In genomic region chr17:1203111-1203966, GRCh38 we compare ENCODE assay signal across 8 cellular contexts. TPM values are rescaled to one million over a fixed set of nuclear protein-coding genes. Genes with fewer than 3 reads are reported as not detected.
DNase-seq lines count a peak whose midpoint lies in the region; ATAC-seq and TF ChIP-seq lines count a peak whose summit lies in the region.

No MANE protein-coding gene starts in this region.

- peak overlapping the region in 10 of 11 experiments; percentile 10 to 97 (median 92); a peak in 15 of 22 replicates for H3K4me2 ChIP-seq in BLaER1 treated with 17β-estradiol and CSF1 and Interleukin-3, amounts not matched to agents 10 nM and 100 nM

- peaks cover 32 to 95% (median 73%) of the 10 kb centered on the region in 10 experiments for H3K4me1 ChIP-seq in BLaER1 treated with 17β-estradiol and CSF1 and Interleukin-3, amounts not matched to agents 10 nM and 100 nM
- peaks cover 2 to 22% (median 18%) of the 10 kb centered on the region in 4 donors for H3K4me1 ChIP-seq in esophagus muscularis mucosa
- H3K4me1 ChIP-seq in naive thymus-derived CD4-positive, alpha-beta T cell (ENCODE audit: control insufficient read depth in 2 of 2, insufficient read depth in 2 of 2, low read length in 2 of 2): peaks cover 13 to 43% of the 10 kb centered on the region in 2 donors
- H3K4me1 ChIP-seq in thyroid gland: peaks cover 0 to 6% of the 10 kb centered on the region in 2 donors

- H3K36me3 Mint-ChIP-seq in naive thymus-derived CD4-positive, alpha-beta T cell: no peaks in the 10 kb centered on the region

- ATAC-seq in naive thymus-derived CD4-positive, alpha-beta T cell: peak; percentile 89

- H3K27ac Mint-ChIP-seq in naive thymus-derived CD4-positive, alpha-beta T cell: no peak overlapping the region

- H3K4me3 ChIP-seq in BLaER1 treated with 17β-estradiol and CSF1 and Interleukin-3, amounts not matched to agents 10 nM and 100 nM: peak overlapping the region in 2 of 10 experiments; percentile 8 to 39; a peak in 3 of 20 replicates
- peak overlapping the region; percentile 61 to 65 (median 64) for H3K4me3 ChIP-seq in esophagus muscularis mucosa
- no peak overlapping the region for H3K4me3 ChIP-seq in naive thymus-derived CD4-positive, alpha-beta T cell (ENCODE audit: low read length)
- H3K4me3 ChIP-seq in thyroid gland (replicated peaks in 1 of 3): peak overlapping the region in 2 of 3 donors; percentile 29 to 30

- peaks cover 0 to 24% (median 0%) of the 10 kb centered on the region in 11 experiments; a peak in 7 of 22 replicates for H4K20me1 ChIP-seq in BLaER1 treated with 17β-estradiol and CSF1 and Interleukin-3, amounts not matched to agents 10 nM and 100 nM

- intact Hi-C loops in esophagus muscularis mucosa (cut with DNase I) (no loop called here), thyroid gland (cut with DNase I) (no loop called here)
- intact Hi-C loops in naive thymus-derived CD4-positive, alpha-beta T cell (cut with micrococcal nuclease): loop anchor here in 1 of 2 donors (2.0 to 5.0 kb wide), 2 partner anchors 23 to 81 kb away; no protein-coding TSS in a partner anchor

- H3K27me3 ChIP-seq in BLaER1 treated with 17β-estradiol and CSF1 and Interleukin-3, amounts not matched to agents 10 nM and 100 nM: peaks cover 0 to 22% (median 0%) of the 10 kb centered on the region in 11 experiments; a peak in 5 of 22 replicates
- H3K27me3 ChIP-seq in esophagus muscularis mucosa (no peaks in the 10 kb centered on the region), thyroid gland (no peaks in the 10 kb centered on the region)
- H3K27me3 ChIP-seq in naive thymus-derived CD4-positive, alpha-beta T cell (ENCODE audit: control insufficient read depth in 2 of 2, insufficient read depth in 2 of 2, low read length in 2 of 2): no peaks in the 10 kb centered on the region

- TF ChIP-seq CTCF in LNCAP (IDR thresholded peaks at IDR 0.05) (peak; percentile 19; the same call in 1 of the 2 replicates), esophagus muscularis mucosa (IDR thresholded peaks at IDR 0.05) (peak in 2 of 3 experiments; percentile 16 to 33), thyroid gland (IDR thresholded peaks at IDR 0.05) (no peak)

- H3K27ac ChIP-seq in BLaER1 treated with 17β-estradiol and CSF1 and Interleukin-3, amounts not matched to agents 10 nM and 100 nM: peak overlapping the region in 7 of 11 experiments; percentile 13 to 99 (median 48); a peak in 8 of 22 replicates
- H3K27ac ChIP-seq in esophagus muscularis mucosa (replicated peaks in 1 of 4) (peak overlapping the region; percentile 61 to 83 (median 78)), thyroid gland (no peak overlapping the region)
- H3K27ac ChIP-seq in naive thymus-derived CD4-positive, alpha-beta T cell (ENCODE audit: low read depth, low read length): no peak overlapping the region

- no peak for TF ChIP-seq EP300 in esophagus muscularis mucosa (IDR thresholded peaks at IDR 0.05)

- no peak for TF ChIP-seq POLR2A in esophagus muscularis mucosa (IDR thresholded peaks at IDR 0.05; ENCODE audit: low read depth)
- TF ChIP-seq POLR2A in thyroid gland (IDR thresholded peaks at IDR 0.05): no peak

- H3K9me3 ChIP-seq in BLaER1 treated with 17β-estradiol and CSF1 and Interleukin-3, amounts not matched to agents 10 nM and 100 nM (replicated peaks in 1 of 11): peaks cover 6 to 19% (median 12%) of the 10 kb centered on the region in 11 experiments; a peak in 20 of 22 replicates
- no peaks in the 10 kb centered on the region for H3K9me3 ChIP-seq in esophagus muscularis mucosa
- no peaks in the 10 kb centered on the region for H3K9me3 ChIP-seq in naive thymus-derived CD4-positive, alpha-beta T cell (ENCODE audit: control insufficient read depth in 2 of 3, low read length in 3 of 3)
- H3K9me3 ChIP-seq in thyroid gland: no peaks in the 10 kb centered on the region

- peaks cover 0 to 16% (median 0%) of the 10 kb centered on the region in 11 experiments; a peak in 10 of 22 replicates for H3K36me3 ChIP-seq in BLaER1 treated with 17β-estradiol and CSF1 and Interleukin-3, amounts not matched to agents 10 nM and 100 nM
- no peaks in the 10 kb centered on the region for H3K36me3 ChIP-seq in esophagus muscularis mucosa
- no peaks in the 10 kb centered on the region for H3K36me3 ChIP-seq in naive thymus-derived CD4-positive, alpha-beta T cell (ENCODE audit: control insufficient read depth in 2 of 3, insufficient read depth in 3 of 3, low read length in 3 of 3)
- no peaks in the 10 kb centered on the region for H3K36me3 ChIP-seq in thyroid gland

- peaks cover 25 to 34% (median 29%) of the 10 kb centered on the region in 7 donors for H3K4me1 Mint-ChIP-seq in naive thymus-derived CD4-positive, alpha-beta T cell

- WGBS in esophagus muscularis mucosa: 17% methylated on average over 6 of the region's 91 CpGs
- WGBS in thyroid gland, 2 donors: 21 to 28% methylated on average over 17 to 19 of the region's 91 CpGs

- H3K4me3 Mint-ChIP-seq in naive thymus-derived CD4-positive, alpha-beta T cell: peak overlapping the region in 4 of 10 donors; percentile 11 to 76 (median 12)

- POLR2A ChIA-PET in naive thymus-derived CD4-positive, alpha-beta T cell (lab: Charles Lee): no interaction called here

- H3K9me3 Mint-ChIP-seq in naive thymus-derived CD4-positive, alpha-beta T cell: peaks cover 0 to 2% (median 0%) of the 10 kb centered on the region in 11 donors

- CTCF ChIA-PET in naive thymus-derived CD4-positive, alpha-beta T cell (lab: Charles Lee): interaction anchor here (0.7 kb wide), 1 partner anchor 81 kb away, joined by 3 read pairs; no protein-coding TSS in a partner anchor

- in situ Hi-C loops in KBM-7 (cut with MboI; ENCODE audit: low pct_unique_long_range_greater_than_20kb, low sequenced_read_pairs): no loop called here

- no peaks in the 10 kb centered on the region for H3K27me3 Mint-ChIP-seq in naive thymus-derived CD4-positive, alpha-beta T cell

- no peak overlapping the region; a peak in 1 of 22 replicates for H3K9ac ChIP-seq in BLaER1 treated with 17β-estradiol and CSF1 and Interleukin-3, amounts not matched to agents 10 nM and 100 nM

- peak; percentile 30 for DNase-seq in activated T-cell treated with anti-CD3 and anti-CD28 coated beads for 24 hours (ENCODE audit: low read depth)
- no peak for DNase-seq in esophagus muscularis mucosa (ENCODE audit: extremely low spot score)
- DNase-seq in naive thymus-derived CD4-positive, alpha-beta T cell: peak in 7 of 9 donors; percentile 25 to 69 (median 48)
- no peak for DNase-seq in thyroid gland
- DNase-seq in DMS79 (lab: John Stamatoyannopoulos, UW): no peak
- no peak for DNase-seq in KBM-7

RNA-seq across cellular contexts. Expression of gene ABR, which starts 23.6 kb away (rescaled TPM):
- total RNA-seq in esophagus muscularis mucosa: 100 to 1,000 TPM in 3 of 4 donors, 10 to 100 TPM in 1; 98.4 to 142 (median 114) TPM
- total RNA-seq in naive thymus-derived CD4-positive, alpha-beta T cell: 100 to 1,000 TPM in 4 of 5 experiments, 10 to 100 TPM in 1; 85.3 to 152 (median 140) TPM
- polyA plus RNA-seq in naive thymus-derived CD4-positive, alpha-beta T cell: 10 to 100 TPM; 13.1 to 24.4 TPM
- total RNA-seq in thyroid gland: 10 to 100 TPM; 23.7 to 33.7 (median 31.5) TPM

Comparison
In these comparisons a context has a peak if more than half of its experiments do, and no peak if none do; other contexts are left out.
1. H3K27ac ChIP-seq: peak in BLaER1 treated with 17β-estradiol and CSF1 and Interleukin-3, amounts not matched to agents 10 nM and 100 nM (7 of 11) and esophagus muscularis mucosa (4 of 4); none in naive thymus-derived CD4-positive, alpha-beta T cell (single experiment) and thyroid gland (0 of 3).
2. CTCF ChIP-seq: peak in LNCAP (single experiment) and esophagus muscularis mucosa (2 of 3); none in thyroid gland (0 of 6).
3. DNase-seq: peak in activated T-cell treated with anti-CD3 and anti-CD28 coated beads for 24 hours (single experiment) and naive thymus-derived CD4-positive, alpha-beta T cell (7 of 9); none in esophagus muscularis mucosa (single experiment), thyroid gland (0 of 2), DMS79 (single experiment) and KBM-7 (single experiment).